In genomic region chr10:124449170-124450009, GRCh38 we compare ENCODE assay signal across 1 cellular context.
A peak's percentile ranks its signal among the peaks of the same experiment; 100 is the strongest.
TF ChIP-seq lines count a peak whose summit lies in the region.

No MANE protein-coding gene starts in this region.

TF ChIP-seq in WTC11, 78 proteins besides CTCF, POLR2A, EP300 and RAD21 (continued from another document):
- TF ChIP-seq MYBL2 (CRISPR knock-in tag; IDR thresholded peaks at IDR 0.05) (peak; percentile 16), NFYB (CRISPR knock-in tag; conservative IDR thresholded peaks at IDR 0.05; ENCODE audit: low read depth) (no peak), FOXK1 (CRISPR knock-in tag; IDR thresholded peaks at IDR 0.05) (peak; percentile 0; the same call in 1 of the 2 replicates), NR1H2 (CRISPR knock-in tag; IDR thresholded peaks at IDR 0.05) (no peak), ZNF232 (CRISPR knock-in tag; IDR thresholded peaks at IDR 0.05) (no peak), MAX (CRISPR knock-in tag; IDR thresholded peaks at IDR 0.05) (peak; percentile 79), USF1 (CRISPR knock-in tag; IDR thresholded peaks at IDR 0.05) (peak; percentile 24; the same call in 1 of the 2 replicates), ETV6 (CRISPR knock-in tag; IDR thresholded peaks at IDR 0.05) (0 out of 2 replicates have a peak, but pooled peaks have one; percentile 28), ZNF423 (CRISPR knock-in tag; IDR thresholded peaks at IDR 0.05) (peak; percentile 49)
- TF ChIP-seq, protein P1, sequence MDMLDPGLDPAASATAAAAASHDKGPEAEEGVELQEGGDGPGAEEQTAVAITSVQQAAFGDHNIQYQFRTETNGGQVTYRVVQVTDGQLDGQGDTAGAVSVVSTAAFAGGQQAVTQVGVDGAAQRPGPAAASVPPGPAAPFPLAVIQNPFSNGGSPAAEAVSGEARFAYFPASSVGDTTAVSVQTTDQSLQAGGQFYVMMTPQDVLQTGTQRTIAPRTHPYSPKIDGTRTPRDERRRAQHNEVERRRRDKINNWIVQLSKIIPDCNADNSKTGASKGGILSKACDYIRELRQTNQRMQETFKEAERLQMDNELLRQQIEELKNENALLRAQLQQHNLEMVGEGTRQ (CRISPR knock-in tag; IDR thresholded peaks at IDR 0.05): 0 out of 2 replicates have a peak, but pooled peaks have one; percentile 8
- TF ChIP-seq, protein P2, sequence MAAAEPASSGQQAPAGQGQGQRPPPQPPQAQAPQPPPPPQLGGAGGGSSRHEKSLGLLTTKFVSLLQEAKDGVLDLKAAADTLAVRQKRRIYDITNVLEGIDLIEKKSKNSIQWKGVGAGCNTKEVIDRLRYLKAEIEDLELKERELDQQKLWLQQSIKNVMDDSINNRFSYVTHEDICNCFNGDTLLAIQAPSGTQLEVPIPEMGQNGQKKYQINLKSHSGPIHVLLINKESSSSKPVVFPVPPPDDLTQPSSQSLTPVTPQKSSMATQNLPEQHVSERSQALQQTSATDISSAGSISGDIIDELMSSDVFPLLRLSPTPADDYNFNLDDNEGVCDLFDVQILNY (CRISPR knock-in tag; IDR thresholded peaks at IDR 0.05): 0 out of 2 replicates have a peak, but pooled peaks have one; percentile 38
